Comparison of ENCODE assay signal across 1 cellular context in the genomic region with DNA sequence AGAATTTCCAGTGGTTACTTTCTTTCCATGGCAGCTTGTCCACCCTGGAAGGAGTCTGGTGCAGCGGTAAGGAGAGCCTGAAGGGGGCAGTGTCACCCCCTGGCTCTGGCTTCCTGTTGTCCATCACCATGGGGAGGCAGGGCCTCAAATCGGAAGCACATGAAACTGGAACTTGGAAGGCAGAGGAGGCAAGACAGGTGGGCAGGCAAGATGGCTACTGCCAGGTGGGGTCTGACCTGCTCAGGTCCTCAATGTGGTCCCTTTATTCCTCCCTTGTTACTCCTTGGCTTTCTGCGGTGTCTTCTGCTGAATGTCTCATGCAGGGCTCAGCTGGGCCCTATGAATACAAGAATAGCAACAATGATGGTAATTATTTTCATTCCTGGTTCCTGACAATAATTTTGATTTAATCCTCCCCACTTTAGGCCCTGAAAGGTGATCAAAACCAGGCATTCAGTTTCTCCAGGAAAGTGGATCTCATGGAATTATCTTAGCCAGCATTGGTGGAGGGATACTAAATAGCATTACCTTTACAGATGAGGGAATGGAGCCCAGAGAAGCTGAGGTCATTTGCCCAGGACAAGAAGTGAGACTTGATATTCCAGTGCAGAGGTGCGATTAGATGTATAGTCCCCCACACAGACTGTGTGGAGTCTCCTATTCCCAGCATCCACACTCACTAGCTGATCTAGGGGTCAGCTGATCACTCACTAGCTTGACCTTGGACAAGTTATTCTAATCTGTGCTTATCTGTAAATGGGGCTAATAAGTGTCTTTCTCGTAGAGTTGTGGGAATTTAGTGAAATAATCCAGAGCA.
TF ChIP-seq lines count a peak whose summit lies in the region.

No MANE protein-coding gene starts in this region.

TF ChIP-seq in K562, 482 proteins besides CTCF, POLR2A, EP300 and RAD21 (continued from another document and continues in another):
- TF ChIP-seq GABPB2 (CRISPR knock-in tag; conservative IDR thresholded peaks at IDR 0.05) (no peak), NFE2 (IDR thresholded peaks at IDR 0.05; ENCODE audit: low read depth) (no peak), CTCFL (IDR thresholded peaks at IDR 0.05; ENCODE audit: borderline replicate concordance, insufficient read depth, low read depth, low read length, poor library complexity, severe bottlenecking) (peak; percentile 78), FOXK2 (conservative IDR thresholded peaks at IDR 0.05 in 1 of 2, IDR thresholded peaks at IDR 0.05 in 1 of 2; ENCODE audit: low read depth in 2 of 2) (peak in 1 of 2 experiments; percentile 58; a peak in 1 of 4 replicates), THAP12 (CRISPR knock-in tag; IDR thresholded peaks at IDR 0.05) (0 out of 2 replicates have a peak, but pooled peaks have one; percentile 38), FIP1L1 (IDR thresholded peaks at IDR 0.05; ENCODE audit: low read depth, low read length, poor library complexity, severe bottlenecking) (no peak), RHOXF2B (CRISPR knock-in tag; conservative IDR thresholded peaks at IDR 0.05) (no peak), ZNF592 (IDR thresholded peaks at IDR 0.05) (peak; percentile 74), TFAP4 (CRISPR knock-in tag; IDR thresholded peaks at IDR 0.05; ENCODE audit: borderline replicate concordance) (peak; percentile 36; the same call in 1 of the 2 replicates), GABPB1 (CRISPR knock-in tag; IDR thresholded peaks at IDR 0.05) (0 out of 2 replicates have a peak, but pooled peaks have one; percentile 33), CBX1 (IDR thresholded peaks at IDR 0.05; ENCODE audit: low read depth) (no peak), HDAC6 (IDR thresholded peaks at IDR 0.05; ENCODE audit: low read depth, low read length) (no peak), KAT7 (CRISPR knock-in tag; IDR thresholded peaks at IDR 0.05; ENCODE audit: borderline replicate concordance) (no peak), MTF1 (CRISPR knock-in tag; IDR thresholded peaks at IDR 0.05; ENCODE audit: borderline replicate concordance) (no peak), RBM14 (IDR thresholded peaks at IDR 0.05; ENCODE audit: borderline replicate concordance, insufficient read depth, low read depth, low read length) (no peak), CREB3L1 (IDR thresholded peaks at IDR 0.05; ENCODE audit: borderline replicate concordance, low read depth) (peak; percentile 27; the same call in 1 of the 2 replicates), ZNF436 (CRISPR knock-in tag; IDR thresholded peaks at IDR 0.05) (no peak), KAT8 (IDR thresholded peaks at IDR 0.05; ENCODE audit: low read depth) (no peak), ZBTB26 (CRISPR knock-in tag; IDR thresholded peaks at IDR 0.05) (no peak), YY1 (IDR thresholded peaks at IDR 0.05; ENCODE audit: borderline replicate concordance in 1 of 3, control insufficient read depth in 1 of 3, extremely low read depth in 1 of 3, insufficient read depth in 3 of 3, insufficient read length in 1 of 3, insufficient replicate concordance in 2 of 3, low read depth in 1 of 3, low read length in 2 of 3) (peak in 1 of 3 experiments; percentile 67), ETV1 (tag; conservative IDR thresholded peaks at IDR 0.05; ENCODE audit: low read depth) (peak; percentile 93), ZNF830 (CRISPR knock-in tag; IDR thresholded peaks at IDR 0.05) (no peak), OTX1 (CRISPR knock-in tag; IDR thresholded peaks at IDR 0.05) (no peak)
- TF ChIP-seq, protein P1, sequence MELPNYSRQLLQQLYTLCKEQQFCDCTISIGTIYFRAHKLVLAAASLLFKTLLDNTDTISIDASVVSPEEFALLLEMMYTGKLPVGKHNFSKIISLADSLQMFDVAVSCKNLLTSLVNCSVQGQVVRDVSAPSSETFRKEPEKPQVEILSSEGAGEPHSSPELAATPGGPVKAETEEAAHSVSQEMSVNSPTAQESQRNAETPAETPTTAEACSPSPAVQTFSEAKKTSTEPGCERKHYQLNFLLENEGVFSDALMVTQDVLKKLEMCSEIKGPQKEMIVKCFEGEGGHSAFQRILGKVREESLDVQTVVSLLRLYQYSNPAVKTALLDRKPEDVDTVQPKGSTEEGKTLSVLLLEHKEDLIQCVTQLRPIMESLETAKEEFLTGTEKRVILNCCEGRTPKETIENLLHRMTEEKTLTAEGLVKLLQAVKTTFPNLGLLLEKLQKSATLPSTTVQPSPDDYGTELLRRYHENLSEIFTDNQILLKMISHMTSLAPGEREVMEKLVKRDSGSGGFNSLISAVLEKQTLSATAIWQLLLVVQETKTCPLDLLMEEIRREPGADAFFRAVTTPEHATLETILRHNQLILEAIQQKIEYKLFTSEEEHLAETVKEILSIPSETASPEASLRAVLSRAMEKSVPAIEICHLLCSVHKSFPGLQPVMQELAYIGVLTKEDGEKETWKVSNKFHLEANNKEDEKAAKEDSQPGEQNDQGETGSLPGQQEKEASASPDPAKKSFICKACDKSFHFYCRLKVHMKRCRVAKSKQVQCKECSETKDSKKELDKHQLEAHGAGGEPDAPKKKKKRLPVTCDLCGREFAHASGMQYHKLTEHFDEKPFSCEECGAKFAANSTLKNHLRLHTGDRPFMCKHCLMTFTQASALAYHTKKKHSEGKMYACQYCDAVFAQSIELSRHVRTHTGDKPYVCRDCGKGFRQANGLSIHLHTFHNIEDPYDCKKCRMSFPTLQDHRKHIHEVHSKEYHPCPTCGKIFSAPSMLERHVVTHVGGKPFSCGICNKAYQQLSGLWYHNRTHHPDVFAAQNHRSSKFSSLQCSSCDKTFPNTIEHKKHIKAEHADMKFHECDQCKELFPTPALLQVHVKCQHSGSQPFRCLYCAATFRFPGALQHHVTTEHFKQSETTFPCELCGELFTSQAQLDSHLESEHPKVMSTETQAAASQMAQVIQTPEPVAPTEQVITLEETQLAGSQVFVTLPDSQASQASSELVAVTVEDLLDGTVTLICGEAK (IDR thresholded peaks at IDR 0.05) = no peak; the same call in 1 of the 2 replicates
- TF ChIP-seq, protein P1 (CRISPR knock-in tag; IDR thresholded peaks at IDR 0.05) = no peak
- TF ChIP-seq, protein P2, sequence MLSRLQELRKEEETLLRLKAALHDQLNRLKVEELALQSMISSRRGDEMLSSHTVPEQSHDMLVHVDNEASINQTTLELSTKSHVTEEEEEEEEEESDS (CRISPR knock-in tag; IDR thresholded peaks at IDR 0.05) = no peak
